ENCODE assay signal across 17 cellular contexts in the genomic region with DNA sequence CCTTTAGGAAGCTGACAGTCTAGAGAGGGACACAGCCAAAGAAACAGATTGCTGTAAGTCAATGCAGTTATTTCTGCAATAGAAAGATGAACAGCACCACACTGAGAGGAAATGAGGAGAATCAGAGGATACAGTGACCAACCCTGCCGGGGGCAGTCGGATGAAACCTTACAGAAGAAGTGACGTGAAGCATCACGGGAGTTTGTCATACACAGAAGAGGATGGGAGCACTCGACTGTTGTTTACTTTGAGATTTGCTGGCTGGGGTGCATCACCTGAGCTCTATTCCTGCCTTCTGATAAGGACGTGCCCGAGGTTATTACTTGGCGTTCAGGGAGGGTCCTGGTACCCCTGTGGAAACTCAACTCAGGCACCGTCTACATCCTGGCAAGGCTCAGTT. TPM values are rescaled to one million over a fixed set of nuclear protein-coding genes. Genes with fewer than 3 reads are reported as not detected.
DNase-seq lines count a peak whose midpoint lies in the region; ATAC-seq and TF ChIP-seq lines count a peak whose summit lies in the region.
"Had no signal": no experiment of that assay in that cellular context is flagged by ENCODE, and none has a peak within 500 bp of the region (broad histone marks: within the 10 kb centered on the region; RNA-seq: fewer than 3 reads in every experiment).

No MANE protein-coding gene starts in this region.

- H3F3A ChIP-seq in MM.1S (ENCODE audit: insufficient read depth, low read length), result no peaks in the 10 kb centered on the region

- 0 out of 2 replicates have a peak overlapping the region, but pooled peaks have one; percentile 5 for H2AFZ ChIP-seq in MM.1S (ENCODE audit: low read length)

- no peak overlapping the region for H3K9ac ChIP-seq in MM.1S (ENCODE audit: low read length)

- H3K9me3 Mint-ChIP-seq in endothelial cell (ENCODE audit: unreplicated experiment), result no peaks in the 10 kb centered on the region

- no peaks in the 10 kb centered on the region for H3K4me1 ChIP-seq in MM.1S (ENCODE audit: low read length)

- H3K4me1 Mint-ChIP-seq in endothelial cell (ENCODE audit: unreplicated experiment) (peaks cover 10% of the 10 kb centered on the region), T-helper 17 cell (peaks cover 5% of the 10 kb centered on the region)

- H3K27ac Mint-ChIP-seq in endothelial cell (ENCODE audit: unreplicated experiment) (peak overlapping the region; percentile 16), T-helper 17 cell (no peak overlapping the region)

- H4K20me1 ChIP-seq in MM.1S (ENCODE audit: insufficient read depth, low read length), result no peaks in the 10 kb centered on the region

- H3K4me3 ChIP-seq in MM.1S (ENCODE audit: low read length), result no peak overlapping the region
- H3K4me3 ChIP-seq: SK-N-MC had no signal

- peaks cover 7% of the 10 kb centered on the region for H3K27me3 Mint-ChIP-seq in endothelial cell (ENCODE audit: unreplicated experiment)
- peaks cover 43% of the 10 kb centered on the region for H3K27me3 Mint-ChIP-seq in T-helper 17 cell

- H3K4me3 Mint-ChIP-seq in endothelial cell (ENCODE audit: unreplicated experiment) (no peak overlapping the region), T-helper 17 cell (no peak overlapping the region)

- peaks cover 48% of the 10 kb centered on the region for H3K27me3 ChIP-seq in MM.1S (replicated peaks; ENCODE audit: insufficient read depth, low read length)

- H3K36me3 Mint-ChIP-seq in endothelial cell (ENCODE audit: low read depth, unreplicated experiment) (no peaks in the 10 kb centered on the region), T-helper 17 cell (ENCODE audit: low read depth) (peaks cover 4% of the 10 kb centered on the region)

- no peak overlapping the region for H3K27ac ChIP-seq in MM.1S (ENCODE audit: low read length)
- H3K27ac ChIP-seq: C4-2B, SK-N-MC had no signal

- DNase-seq in NCI-H1417 (lab: John Stamatoyannopoulos, UW) (peak in 2 of 3 experiments; percentile 25 to 45), NCI-H1417 treated with DMSO at 0.1 percent for 48 hours (lab: John Stamatoyannopoulos, UW) (no peak), MM.1S (no peak), NCI-H69 (lab: John Stamatoyannopoulos, UW) (peak; percentile 53), endothelial cell (ENCODE audit: low spot score) (no peak), T-helper 17 cell (no peak)
- DNase-seq: KBM-7; NCI-H1105; NCI-H2107; NCI-H446 treated with DMSO at 0.1 percent for 48 hours; NK-92 treated with Interleukin-12 subunit alpha and Interleukin-12 subunit beta, amount 100 ng/mL, for 24 hours; OCI-M1; T-helper 1 cell had no signal

- no peaks in the 10 kb centered on the region for H3K36me3 ChIP-seq in MM.1S (replicated peaks; ENCODE audit: insufficient read depth, low read length)

- no peaks in the 10 kb centered on the region for H3K9me3 ChIP-seq in MM.1S (replicated peaks; ENCODE audit: insufficient read depth, low read length)
- no peaks in the 10 kb centered on the region for H3K9me3 ChIP-seq in T-helper 17 cell (ENCODE audit: control insufficient read depth, low read length, poor library complexity, severe bottlenecking)

- no peak for TF ChIP-seq CTCF in MM.1S (IDR thresholded peaks at IDR 0.05; ENCODE audit: low read length)
- no peak for TF ChIP-seq CTCF in endothelial cell (IDR thresholded peaks at IDR 0.05; ENCODE audit: unreplicated experiment)

- ATAC-seq in GM21526 (IDR thresholded peaks at IDR 0.05; ENCODE audit: low FRiP score, unreplicated experiment), result no peak
- no peak for ATAC-seq in HG03520 (IDR thresholded peaks at IDR 0.05; ENCODE audit: unreplicated experiment)
- ATAC-seq in T-helper 17 cell, result no peak

- peak overlapping the region; percentile 2; the same call in 1 of the 2 replicates for H3K4me2 ChIP-seq in MM.1S (ENCODE audit: low read depth, low read length)

- H3K79me2 ChIP-seq in MM.1S (ENCODE audit: low read length), result no peaks in the 10 kb centered on the region

- H3K9me2 ChIP-seq in MM.1S (replicated peaks; ENCODE audit: insufficient read depth, low read length), result no peaks in the 10 kb centered on the region

RNA-seq across cellular contexts. Expression of gene MAGEF1, which starts 45.4 kb away (rescaled TPM):
- total RNA-seq in endothelial cell (ENCODE audit: unreplicated experiment), result 22.9 TPM
- total RNA-seq in T-helper 17 cell, result 1 to 10 TPM; 4.5 to 6.4 TPM

Comparison
In these comparisons a context has a peak if more than half of its experiments do, and no peak if none do; other contexts are left out.
1. DNase-seq: peak in NCI-H1417 (2 of 3) and NCI-H69 (single experiment); none in NCI-H1417 treated with DMSO at 0.1 percent for 48 hours (single experiment), MM.1S (single experiment), endothelial cell (single experiment) and T-helper 17 cell (0 of 3).